In the genomic region with DNA sequence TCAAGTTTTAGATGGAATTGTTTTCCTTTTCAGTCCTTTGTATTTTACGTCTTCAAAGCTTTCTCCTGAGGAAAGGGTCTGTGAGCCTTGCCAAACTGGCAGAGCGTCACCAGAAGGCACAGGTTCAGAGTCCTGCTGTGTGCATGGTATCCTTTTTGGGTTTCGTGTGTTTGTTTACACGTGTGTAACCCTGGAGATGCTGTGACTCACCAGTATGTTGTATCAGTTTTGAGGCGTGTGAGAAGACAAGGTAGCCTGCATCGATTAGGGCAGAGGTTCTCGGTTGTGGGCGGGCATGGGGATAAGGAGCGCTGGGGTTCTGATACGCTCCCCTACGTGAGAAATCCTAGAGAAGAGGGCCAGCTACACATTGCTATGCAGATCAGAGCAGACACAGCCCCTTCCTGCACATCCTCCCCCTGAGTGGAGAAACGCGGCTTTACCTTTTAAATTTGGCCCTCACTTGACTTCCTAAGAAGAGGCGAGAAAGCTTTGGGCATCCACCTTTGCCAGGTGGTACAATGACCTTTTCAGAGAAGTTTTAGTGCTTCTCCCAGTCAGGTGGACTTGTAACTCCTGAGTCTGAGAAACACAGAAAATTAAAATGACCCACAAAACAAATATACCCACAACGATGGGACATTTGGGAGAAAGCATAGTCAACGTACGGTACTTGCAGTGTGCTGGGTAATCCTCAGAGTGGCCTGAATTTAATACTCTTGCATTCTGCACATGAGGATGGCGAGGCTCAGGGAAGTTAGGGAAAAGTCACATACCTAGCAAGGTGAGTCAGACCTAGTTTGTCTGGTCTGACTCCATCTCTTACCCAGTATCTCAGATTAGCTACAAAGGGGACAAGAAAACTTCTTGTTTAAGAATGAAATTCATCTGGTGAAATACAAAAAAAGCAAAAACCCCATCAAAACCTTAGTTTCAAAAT, we compare ENCODE assay signal across 10 cellular contexts. TPM values are rescaled to one million over a fixed set of nuclear protein-coding genes. Genes with fewer than 3 reads are reported as not detected.
DNase-seq lines count a peak whose midpoint lies in the region; ATAC-seq and TF ChIP-seq lines count a peak whose summit lies in the region.
"Had no signal": no experiment of that assay in that cellular context is flagged by ENCODE, and none has a peak within 500 bp of the region (broad histone marks: within the 10 kb centered on the region; RNA-seq: fewer than 3 reads in every experiment).

No MANE protein-coding gene starts in this region.

- TF ChIP-seq POLR2A in right lobe of liver (IDR thresholded peaks at IDR 0.05), result no peak

- H3K9me3 ChIP-seq in Caco-2, result no peaks in the 10 kb centered on the region
- H3K9me3 ChIP-seq in SU-DHL-6 (ENCODE audit: insufficient read depth, low read length), result no peaks in the 10 kb centered on the region
- no peaks in the 10 kb centered on the region for H3K9me3 ChIP-seq in right lobe of liver

- no peaks in the 10 kb centered on the region for H4K20me1 ChIP-seq in SU-DHL-6 (ENCODE audit: low read depth, low read length)

- peak; percentile 36 for ATAC-seq in GM21825 (IDR thresholded peaks at IDR 0.05; ENCODE audit: unreplicated experiment)
- peak; percentile 67 to 91 (median 84) for ATAC-seq in right lobe of liver

- H3K4me3 ChIP-seq in Caco-2 (ENCODE audit: low read depth, low read length) (no peak overlapping the region), SU-DHL-6 (ENCODE audit: insufficient read depth, low read length, poor library complexity, severe bottlenecking) (no peak overlapping the region), right lobe of liver (no peak overlapping the region)

- BruUV-seq in Caco-2 (replicated peaks; lab: Mats Ljungman, UMichigan), result no TSS peak

- no peaks in the 10 kb centered on the region for H3K9me2 ChIP-seq in SU-DHL-6 (replicated peaks; ENCODE audit: insufficient read depth, low read length)

- POLR2A ChIA-PET in Caco-2 (lab: Charles Lee), result no interaction called here

- H3K9ac ChIP-seq in SU-DHL-6 (ENCODE audit: low read length), result peak overlapping the region; percentile 37
- H3K9ac ChIP-seq: parathyroid adenoma had no signal

- H3K36me3 Mint-ChIP-seq in Caco-2 (ENCODE audit: insufficient read depth, unreplicated experiment), result peaks cover 13% of the 10 kb centered on the region

- H3F3A ChIP-seq in SU-DHL-6 (ENCODE audit: insufficient read depth), result peaks cover 10% of the 10 kb centered on the region

- no peak overlapping the region for H2AFZ ChIP-seq in SU-DHL-6 (ENCODE audit: low read depth, low read length, severe bottlenecking)
- H2AFZ ChIP-seq: parathyroid adenoma had no signal

- H3K4me2 ChIP-seq in SU-DHL-6 (ENCODE audit: low read depth, low read length, poor library complexity, severe bottlenecking), result peak overlapping the region; percentile 57

- peak overlapping the region; percentile 48 for H3K4me3 Mint-ChIP-seq in Caco-2 (ENCODE audit: unreplicated experiment)

- TF ChIP-seq CTCF in Caco-2 (IDR thresholded peaks at IDR 0.05; ENCODE audit: insufficient read depth in 1 of 2, low read depth in 1 of 2, low read length in 1 of 2, severe bottlenecking in 1 of 2, unreplicated experiment in 1 of 2) (no peak), SU-DHL-6 (IDR thresholded peaks at IDR 0.05; ENCODE audit: insufficient read depth, low read length, poor library complexity, severe bottlenecking) (no peak), right lobe of liver (IDR thresholded peaks at IDR 0.05) (no peak)

- H3K79me2 ChIP-seq in SU-DHL-6 (ENCODE audit: insufficient read depth, low read length), result peaks cover 20% of the 10 kb centered on the region

- H3K27ac Mint-ChIP-seq in Caco-2 (ENCODE audit: unreplicated experiment), result peak overlapping the region; percentile 91

- peak overlapping the region; percentile 77 for H3K27ac ChIP-seq in SU-DHL-6 (ENCODE audit: low read depth, low read length)
- peak overlapping the region in 2 of 3 donors; percentile 54 to 61 for H3K27ac ChIP-seq in right lobe of liver
- H3K27ac ChIP-seq: parathyroid adenoma had no signal

- WGBS in right lobe of liver (ENCODE audit: insufficient coverage, low coverage, low lambda C conversion rate, missing lambda C conversion rate), result 58% methylated on average over 14 of the region's 18 CpGs

- no peaks in the 10 kb centered on the region for H3K9me3 Mint-ChIP-seq in Caco-2 (ENCODE audit: unreplicated experiment)

- intact Hi-C loops in Caco-2 (cut with micrococcal nuclease; ENCODE audit: unreplicated experiment) (no loop called here), right lobe of liver (cut with DNase I) (loop anchor here in 1 of 2 donors (10.0 kb wide), 1 partner anchor 66 kb away; no protein-coding TSS in a partner anchor)

- H3K27me3 Mint-ChIP-seq in Caco-2 (ENCODE audit: insufficient read depth, unreplicated experiment), result no peaks in the 10 kb centered on the region

- H3K36me3 ChIP-seq in Caco-2 (ENCODE audit: control insufficient read depth, insufficient read depth, low read length) (no peaks in the 10 kb centered on the region), SU-DHL-6 (ENCODE audit: low read length) (peaks cover 12% of the 10 kb centered on the region; the same call in 1 of the 2 replicates), right lobe of liver (peaks cover 0 to 14% (median 0%) of the 10 kb centered on the region in 4 donors)

- DNase-seq in Caco-2 (peak; percentile 53 to 63), right lobe of liver (peak in 2 of 3 donors; percentile 38 to 57), NCI-H446 (lab: John Stamatoyannopoulos, UW) (no peak), CD1c-positive myeloid dendritic cell (ENCODE audit: extremely low spot score) (no peak), NOMO-1 (lab: John Stamatoyannopoulos, UW; ENCODE audit: unreplicated experiment in 2 of 2) (no peak)
- DNase-seq in stimulated activated CD4-positive, alpha-beta T cell treated with anti-CD3 and anti-CD28 coated beads, Interleukin-15, amount 100 ng/mL, for 24 hours, result no peak
- DNase-seq: GDM1 had no signal

- peaks cover 46% of the 10 kb centered on the region for H3K4me1 ChIP-seq in Caco-2
- H3K4me1 ChIP-seq in right lobe of liver, result peaks cover 0 to 32% (median 14%) of the 10 kb centered on the region in 4 donors

- H3K4me1 Mint-ChIP-seq in Caco-2 (ENCODE audit: low read depth, unreplicated experiment), result peaks cover 33% of the 10 kb centered on the region

- H3K27me3 ChIP-seq in Caco-2 (replicated peaks; ENCODE audit: control insufficient read depth, insufficient read depth, low read length), result no peaks in the 10 kb centered on the region
- H3K27me3 ChIP-seq in SU-DHL-6 (ENCODE audit: low read length), result no peaks in the 10 kb centered on the region
- no peaks in the 10 kb centered on the region for H3K27me3 ChIP-seq in right lobe of liver

- CTCF ChIA-PET in Caco-2 (lab: Charles Lee), result interaction anchor here (1.4 to 3.9 kb wide), 4 partner anchors 10 to 62 kb away, joined by 4 to 32 read pairs (median 14); no protein-coding TSS in a partner anchor

RNA-seq across cellular contexts. Expression of a gene that starts 38.1 kb away (rescaled TPM):
- total RNA-seq in Caco-2 (2022) (33.3 TPM in 2 replicates), right lobe of liver (10 to 100 TPM in 5 of 6 experiments, 1 to 10 TPM in 1; 9.5 to 16.4 (median 12.2) TPM)

Comparison
In these comparisons a context has a peak if more than half of its experiments do, and no peak if none do; other contexts are left out.
1. DNase-seq: peak in Caco-2 (2 of 2) and right lobe of liver (2 of 3); none in NCI-H446 (0 of 2), CD1c-positive myeloid dendritic cell (single experiment), NOMO-1 (0 of 2) and stimulated activated CD4-positive, alpha-beta T cell treated with anti-CD3 and anti-CD28 coated beads, Interleukin-15, amount 100 ng/mL, for 24 hours (single experiment).